ENCODE assay signal across 10 cellular contexts in genomic region chr4:7328913-7329638, GRCh38.
A peak's percentile ranks its signal among the peaks of the same experiment; 100 is the strongest.
DNase-seq lines count a peak whose midpoint lies in the region; ATAC-seq, FAIRE-seq and TF ChIP-seq lines count a peak whose summit lies in the region.
"Had no signal": no experiment of that assay in that cellular context is flagged by ENCODE, and none has a peak within 500 bp of the region (broad histone marks: within the 10 kb centered on the region; RNA-seq: fewer than 3 reads in every experiment).

No MANE protein-coding gene starts in this region.

- intact Hi-C loops in endothelial cell of umbilical vein (cut with micrococcal nuclease) (no loop called here), stomach (cut with DNase I; ENCODE audit: low total_unique reads) (no loop called here)

- H4K20me1 ChIP-seq in endothelial cell of umbilical vein (replicated peaks; ENCODE audit: control insufficient read depth, extremely low read depth, insufficient read depth, low read length): no peaks in the 10 kb centered on the region

- H3K4me2 ChIP-seq in endothelial cell of umbilical vein (ENCODE audit: insufficient read depth, low read length): no peak overlapping the region

- TF ChIP-seq EP300 in stomach (IDR thresholded peaks at IDR 0.05): no peak

- DNase-seq in AG04450 (ENCODE audit: low read depth, low spot score) (peak; percentile 8), NT2/D1 (ENCODE audit: low read depth, low spot score) (no peak), endothelial cell of umbilical vein (ENCODE audit: low read depth, low spot score) (peak; percentile 6), midbrain (lab: John Stamatoyannopoulos, UW) (peak; percentile 76), stomach (no peak), NCI-H2171 treated with DMSO at 0.1 percent for 48 hours (lab: John Stamatoyannopoulos, UW) (no peak)
- DNase-seq: activated naive CD8-positive, alpha-beta T cell treated with anti-CD3 and anti-CD28 coated beads, Interleukin-2, amount 10 ng/mL, durations not matched to agents 7 days and 5 days; stimulated activated CD4-positive, alpha-beta T cell treated with anti-CD3 and anti-CD28 coated beads, Interleukin-15, amount 100 ng/mL, for 24 hours had no signal

- H3K27me3 ChIP-seq in AG04450 (ENCODE audit: control insufficient read depth, insufficient read depth, low read length) (peaks cover 7% of the 10 kb centered on the region), NT2/D1 (ENCODE audit: insufficient read depth, insufficient read length) (no peaks in the 10 kb centered on the region), endothelial cell of umbilical vein (ENCODE audit: control insufficient read depth in 2 of 2, insufficient read depth in 2 of 2, low read length in 2 of 2) (no peaks in the 10 kb centered on the region), stomach (peaks cover 0 to 18% (median 0%) of the 10 kb centered on the region in 3 donors)

- no peaks in the 10 kb centered on the region for H3K79me2 ChIP-seq in endothelial cell of umbilical vein (ENCODE audit: control insufficient read depth, insufficient read depth, low read length)

- no peak for TF ChIP-seq POLR2A in endothelial cell of umbilical vein (IDR thresholded peaks at IDR 0.05; ENCODE audit: low read depth, low read length)
- no peak for TF ChIP-seq POLR2A in stomach (IDR thresholded peaks at IDR 0.05)

- TF ChIP-seq CTCF in AG04450 (IDR thresholded peaks at IDR 0.05; ENCODE audit: low read depth, low read length): no peak
- TF ChIP-seq CTCF in endothelial cell of umbilical vein (IDR thresholded peaks at IDR 0.05; ENCODE audit: extremely low read depth in 1 of 2, insufficient read depth in 1 of 2, low read depth in 1 of 2, low read length in 2 of 2): no peak
- TF ChIP-seq CTCF in stomach (IDR thresholded peaks at IDR 0.05): no peak

- H3K36me3 ChIP-seq in NT2/D1 (ENCODE audit: insufficient read depth, insufficient read length, low read length): no peaks in the 10 kb centered on the region
- no peaks in the 10 kb centered on the region for H3K36me3 ChIP-seq in endothelial cell of umbilical vein (ENCODE audit: control insufficient read depth in 2 of 2, extremely low read depth in 1 of 2, insufficient read depth in 2 of 2, low read length in 2 of 2)
- H3K36me3 ChIP-seq in stomach: no peaks in the 10 kb centered on the region

- no peak overlapping the region for H2AFZ ChIP-seq in endothelial cell of umbilical vein (ENCODE audit: low read depth, low read length)

- H3K9me3 ChIP-seq in AG04450 (ENCODE audit: control insufficient read depth, insufficient read depth, low read length) (peaks cover 3% of the 10 kb centered on the region; the same call in 1 of the 2 replicates), NT2/D1 (ENCODE audit: insufficient read depth, low read length) (no peaks in the 10 kb centered on the region), endothelial cell of umbilical vein (replicated peaks; ENCODE audit: control insufficient read depth, insufficient read depth, low read length) (no peaks in the 10 kb centered on the region), stomach (no peaks in the 10 kb centered on the region)

- POLR2A ChIA-PET in AG04450 (lab: Yijun Ruan, JAX): interaction anchor here (0.6 kb wide), 1 partner anchor 745 kb away, joined by 3 read pairs; no protein-coding TSS in a partner anchor
- POLR2A ChIA-PET in endothelial cell of umbilical vein (lab: Charles Lee): no interaction called here

- ATAC-seq in GM19467 (IDR thresholded peaks at IDR 0.05; ENCODE audit: unreplicated experiment) (no peak), GM21717 (IDR thresholded peaks at IDR 0.05; ENCODE audit: unreplicated experiment) (no peak)

- WGBS in stomach, 5 donors: 58 to 84% (median 69%) methylated on average over 11 to 22 of the region's 22 CpGs

- H3K27ac ChIP-seq in AG04450 (ENCODE audit: low read depth, low read length): no peak overlapping the region
- no peak overlapping the region for H3K27ac ChIP-seq in endothelial cell of umbilical vein (ENCODE audit: insufficient read depth, low read depth, low read length)
- H3K27ac ChIP-seq in stomach: no peak overlapping the region

- BruUV-seq in endothelial cell of umbilical vein (replicated peaks; lab: Mats Ljungman, UMichigan): no TSS peak

- dilution Hi-C loops in endothelial cell of umbilical vein (cut with MboI; ENCODE audit: extremely low pct_ligation_motif_present, low sequenced_read_pairs): no loop called here

- H3K4me3 ChIP-seq in AG04450 (ENCODE audit: low read depth, low read length) (no peak overlapping the region), NT2/D1 (ENCODE audit: insufficient read length, low read depth) (no peak overlapping the region), endothelial cell of umbilical vein (replicated peaks in 1 of 3; ENCODE audit: insufficient read depth in 1 of 3, low read depth in 1 of 3, low read length in 3 of 3) (no peak overlapping the region), stomach (no peak overlapping the region)

- H3K9ac ChIP-seq in NT2/D1 (ENCODE audit: insufficient read length, low read depth): peak overlapping the region; percentile 36
- no peak overlapping the region for H3K9ac ChIP-seq in endothelial cell of umbilical vein (replicated peaks; ENCODE audit: extremely low read depth, insufficient read depth, low read length)

- FAIRE-seq in endothelial cell of umbilical vein (lab: Jason Lieb, UNC): no peak

- H3K4me1 ChIP-seq in NT2/D1 (ENCODE audit: insufficient read depth, insufficient read length) (peaks cover 41% of the 10 kb centered on the region), endothelial cell of umbilical vein (ENCODE audit: control insufficient read depth, extremely low read depth, insufficient read depth, low read length) (no peaks in the 10 kb centered on the region), stomach (peaks cover 0 to 10% (median 3%) of the 10 kb centered on the region in 4 donors)

- H3K9me1 ChIP-seq in endothelial cell of umbilical vein (replicated peaks; ENCODE audit: control insufficient read depth, extremely low read depth, insufficient read depth, low read length): no peaks in the 10 kb centered on the region

- CTCF ChIA-PET in AG04450 (lab: Charles Lee): no interaction called here
- CTCF ChIA-PET in endothelial cell of umbilical vein (lab: Charles Lee): interaction anchor here (1.0 to 2.1 kb wide), 2 partner anchors 8 to 17 kb away, joined by 3 to 4 read pairs; no protein-coding TSS in a partner anchor

TF ChIP-seq in endothelial cell of umbilical vein, 7 proteins besides CTCF, POLR2A, EP300 and RAD21:
- TF ChIP-seq MYC (IDR thresholded peaks at IDR 0.05; ENCODE audit: low read depth, low read length): no peak
TF ChIP-seq in endothelial cell of umbilical vein: peak in this region for 0.

Comparison
In these comparisons a context has a peak if more than half of its experiments do, and no peak if none do; other contexts are left out.
1. DNase-seq: peak in AG04450 (single experiment), endothelial cell of umbilical vein (single experiment) and midbrain (single experiment); none in NT2/D1 (single experiment), stomach (single experiment) and NCI-H2171 treated with DMSO at 0.1 percent for 48 hours (single experiment).